11 cellular contexts compared by ENCODE assay signal in genomic region chr1:36115931-36116330, GRCh38. TPM values are rescaled to one million over a fixed set of nuclear protein-coding genes. Genes with fewer than 3 reads are reported as not detected.
A peak's percentile ranks its signal among the peaks of the same experiment; 100 is the strongest.
DNase-seq lines count a peak whose midpoint lies in the region; FAIRE-seq and TF ChIP-seq lines count a peak whose summit lies in the region.
"Had no signal": no experiment of that assay in that cellular context is flagged by ENCODE, and none has a peak within 500 bp of the region (broad histone marks: within the 10 kb centered on the region; RNA-seq: fewer than 3 reads in every experiment).

No MANE protein-coding gene starts in this region.

- H3K9me3 ChIP-seq in SK-N-SH = no peaks in the 10 kb centered on the region
- no peaks in the 10 kb centered on the region for H3K9me3 ChIP-seq in fibroblast of lung (ENCODE audit: control insufficient read depth, insufficient read depth, low read depth, low read length)
- H3K9me3 ChIP-seq in smooth muscle cell (replicated peaks; ENCODE audit: low read depth) = no peaks in the 10 kb centered on the region
- H3K9me3 ChIP-seq: prostate gland had no signal

- H3K27ac ChIP-seq in SK-N-SH (ENCODE audit: low read depth in 2 of 2, low read length in 1 of 2) (peak overlapping the region; percentile 54 to 59), fibroblast of lung (ENCODE audit: insufficient read depth, low read length) (peak overlapping the region; percentile 20), smooth muscle cell (ENCODE audit: low read depth) (peak overlapping the region; percentile 53)
- H3K27ac ChIP-seq: VCaP had no signal

- H3K9me2 ChIP-seq in SK-N-SH = no peaks in the 10 kb centered on the region

- peak overlapping the region; percentile 71; the same call in 1 of the 2 replicates for H2AFZ ChIP-seq in SK-N-SH (ENCODE audit: low read depth)
- H2AFZ ChIP-seq in fibroblast of lung (ENCODE audit: low read length) = no peak overlapping the region
- no peak overlapping the region for H2AFZ ChIP-seq in smooth muscle cell (ENCODE audit: low read depth)

- FAIRE-seq in frontal cortex (lab: Jason Lieb, UNC) = no peak

- H4K20me1 ChIP-seq in SK-N-SH (ENCODE audit: insufficient read depth) (no peaks in the 10 kb centered on the region), fibroblast of lung (ENCODE audit: control insufficient read depth, extremely low read depth, insufficient read depth, low read length) (no peaks in the 10 kb centered on the region), smooth muscle cell (ENCODE audit: low read depth) (no peaks in the 10 kb centered on the region)

- H3K79me2 ChIP-seq in SK-N-SH (ENCODE audit: insufficient read depth) = no peaks in the 10 kb centered on the region
- H3K79me2 ChIP-seq in fibroblast of lung (ENCODE audit: control insufficient read depth, insufficient read depth, low read length) = no peaks in the 10 kb centered on the region
- no peaks in the 10 kb centered on the region for H3K79me2 ChIP-seq in smooth muscle cell (ENCODE audit: low read depth)

- CTCF ChIA-PET in SK-N-SH (lab: Yijun Ruan, JAX) = interaction anchor here (1.1 to 32.6 kb wide), 7 partner anchors 15 to 72 kb away, joined by 3 to 700 read pairs (median 4); partner anchors contain the start of gene TRAPPC3

- 85% methylated on average over 5 of the region's 5 CpGs for WGBS in SK-N-SH (ENCODE audit: low lambda C conversion rate)
- WGBS in smooth muscle cell (ENCODE audit: low lambda C conversion rate) = 50% methylated on average over 5 of the region's 5 CpGs

- H3K36me3 ChIP-seq in SK-N-SH (replicated peaks in 1 of 2; ENCODE audit: control insufficient read depth in 1 of 2, insufficient read depth in 2 of 2, low read length in 1 of 2) (no peaks in the 10 kb centered on the region), fibroblast of lung (ENCODE audit: control insufficient read depth, insufficient read depth, low read length) (no peaks in the 10 kb centered on the region), smooth muscle cell (ENCODE audit: low read depth) (no peaks in the 10 kb centered on the region)
- H3K36me3 ChIP-seq: prostate gland had no signal

- no peaks in the 10 kb centered on the region for H3K27me3 ChIP-seq in SK-N-SH (ENCODE audit: insufficient read depth)
- H3K27me3 ChIP-seq in fibroblast of lung (ENCODE audit: control insufficient read depth, insufficient read depth, low read length) = no peaks in the 10 kb centered on the region
- H3K27me3 ChIP-seq in smooth muscle cell (ENCODE audit: low read depth) = no peaks in the 10 kb centered on the region

- H3K4me2 ChIP-seq in SK-N-SH (peak overlapping the region; percentile 69; the same call in 1 of the 2 replicates), fibroblast of lung (ENCODE audit: extremely low read depth, insufficient read depth, low read length) (peak overlapping the region; percentile 4), smooth muscle cell (peak overlapping the region; percentile 31)

- no peak for TF ChIP-seq RAD21 in SK-N-SH (IDR thresholded peaks at IDR 0.05; ENCODE audit: low read length)

- POLR2A ChIA-PET in SK-N-SH (lab: Yijun Ruan, JAX) = interaction anchor here (0.5 to 2.4 kb wide), 3 partner anchors 18 to 150 kb away, joined by 4 to 7 read pairs (median 4); no protein-coding TSS in a partner anchor

- H3K4me1 ChIP-seq in SK-N-SH (ENCODE audit: control insufficient read depth in 1 of 2, insufficient read depth in 2 of 2, low read depth in 1 of 2, low read length in 1 of 2) (peaks cover 10 to 28% of the 10 kb centered on the region in 2 experiments; a peak in 2 of 4 replicates), fibroblast of lung (ENCODE audit: control insufficient read depth, extremely low read depth, insufficient read depth, low read length) (peaks cover 8% of the 10 kb centered on the region), smooth muscle cell (ENCODE audit: low read depth) (peaks cover 21% of the 10 kb centered on the region)
- H3K4me1 ChIP-seq: prostate gland had no signal

- TF ChIP-seq CTCF in SK-N-SH (IDR thresholded peaks at IDR 0.05) (no peak), fibroblast of lung (conservative IDR thresholded peaks at IDR 0.05 in 1 of 2, IDR thresholded peaks at IDR 0.05 in 1 of 2; ENCODE audit: low read depth in 1 of 2, low read length in 2 of 2) (no peak), smooth muscle cell (IDR thresholded peaks at IDR 0.05; ENCODE audit: borderline replicate concordance, insufficient read depth, poor library complexity, severe bottlenecking) (no peak)

- H3K4me3 ChIP-seq in SK-N-SH (ENCODE audit: low read depth in 2 of 2, low read length in 1 of 2) = no peak overlapping the region
- H3K4me3 ChIP-seq in fibroblast of lung (replicated peaks in 1 of 4; ENCODE audit: control extremely low read depth in 1 of 4, insufficient read depth in 1 of 4, low read depth in 3 of 4, low read length in 4 of 4) = no peak overlapping the region
- no peak overlapping the region for H3K4me3 ChIP-seq in smooth muscle cell
- H3K4me3 ChIP-seq: prostate gland had no signal

- TF ChIP-seq EP300 in SK-N-SH (IDR thresholded peaks at IDR 0.05; ENCODE audit: borderline replicate concordance in 1 of 2, low read depth in 1 of 2, low read length in 1 of 2) = no peak

- H3F3A ChIP-seq in SK-N-SH (replicated peaks; ENCODE audit: insufficient read depth) (peaks cover 9% of the 10 kb centered on the region), smooth muscle cell (ENCODE audit: low read depth) (peaks cover 4% of the 10 kb centered on the region)

- DNase-seq in H4 (ENCODE audit: low spot score) (peak; percentile 34), SK-N-SH (peak; percentile 31), fibroblast of lung (ENCODE audit: low read depth in 2 of 2) (peak in 1 of 2 donors; percentile 58), smooth muscle cell (lab: John Stamatoyannopoulos, UW; ENCODE audit: unreplicated experiment) (no peak), NCI-H146 (lab: John Stamatoyannopoulos, UW) (no peak), frontal cortex (ENCODE audit: low spot score in 2 of 2) (no peak)
- DNase-seq in central memory CD4-positive, alpha-beta T cell = no peak
- DNase-seq: activated T-cell treated with anti-CD3 and anti-CD28 coated beads for 4 hours, endodermal cell had no signal

- H3K9ac ChIP-seq in SK-N-SH (peak overlapping the region; percentile 67; the same call in 1 of the 2 replicates), fibroblast of lung (ENCODE audit: insufficient read depth, low read length) (no peak overlapping the region), smooth muscle cell (ENCODE audit: low read depth) (no peak overlapping the region)

TF ChIP-seq in SK-N-SH, 30 proteins besides CTCF, POLR2A, EP300 and RAD21 (continues in another document):
- no peak for TF ChIP-seq NRF1 (IDR thresholded peaks at IDR 0.05; ENCODE audit: low read depth, low read length)

RNA-seq across cellular contexts. Expression of gene COL8A2, which starts 9.1 kb away (rescaled TPM):
- 0.08 and 0.88 TPM in 2 replicates for total RNA-seq in H4 (2014; rRNA removed; shearing (Covaris generic))
- polyA plus RNA-seq in SK-N-SH (2012; rRNA removed) = 2.6 and 3.1 TPM in 2 replicates
- 1.6 and 2.6 TPM in 2 replicates for polyA plus RNA-seq in SK-N-SH (2012; cell fraction: cytosol; rRNA removed)
- polyA plus RNA-seq in SK-N-SH (2012; cell fraction: nucleus; rRNA removed) = 2.3 and 2.6 TPM in 2 replicates
- total RNA-seq in fibroblast of lung = 18.5 and 31.0 TPM in 2 replicates
- polyA plus RNA-seq in fibroblast of lung = 2.9 and 5.2 TPM in 2 replicates
- polyA plus RNA-seq in fibroblast of lung (2012) = 3.1 and 5.8 TPM in 2 replicates
- polyA minus RNA-seq in fibroblast of lung (ENCODE audit: low replicate concordance) = 3.4 and 6.5 TPM in 2 replicates
- total RNA-seq in smooth muscle cell = 21.7 and 32.9 TPM in 2 replicates
- 35.9 and 59.0 TPM in 2 replicates for polyA plus RNA-seq in smooth muscle cell
- total RNA-seq in frontal cortex = 0.82 TPM

RNA-seq across cellular contexts. Expression of gene ADPRS, which starts 27.2 kb away (rescaled TPM):
- total RNA-seq in H4 (2014; rRNA removed; shearing (Covaris generic)) = 40.8 and 50.8 TPM in 2 replicates
- 54.2 and 62.3 TPM in 2 replicates for polyA plus RNA-seq in SK-N-SH (2012; rRNA removed)
- 34.6 and 47.4 TPM in 2 replicates for polyA plus RNA-seq in SK-N-SH (2012; cell fraction: cytosol; rRNA removed)
- polyA plus RNA-seq in SK-N-SH (2012; cell fraction: nucleus; rRNA removed) = 51.1 and 60.8 TPM in 2 replicates
- total RNA-seq in fibroblast of lung = 25.9 and 30.9 TPM in 2 replicates
- polyA plus RNA-seq in fibroblast of lung = 25.3 and 33.9 TPM in 2 replicates
- polyA plus RNA-seq in fibroblast of lung (2012) = 26.4 and 34.8 TPM in 2 replicates
- polyA minus RNA-seq in fibroblast of lung (ENCODE audit: low replicate concordance) = 31.6 and 33.3 TPM in 2 replicates
- 26.7 and 31.0 TPM in 2 replicates for total RNA-seq in smooth muscle cell
- polyA plus RNA-seq in smooth muscle cell = 38.8 and 44.1 TPM in 2 replicates
- 20.4 TPM for total RNA-seq in frontal cortex

RNA-seq across cellular contexts. Expression of gene TEKT2, which starts 32.0 kb away (rescaled TPM):
- not detected in 2 replicates for total RNA-seq in H4 (2014; rRNA removed; shearing (Covaris generic))
- 1.0 and 1.2 TPM in 2 replicates for polyA plus RNA-seq in SK-N-SH (2012; rRNA removed)
- polyA plus RNA-seq in SK-N-SH (2012; cell fraction: cytosol; rRNA removed) = 0.17 and 0.30 TPM in 2 replicates
- 4.1 and 4.4 TPM in 2 replicates for polyA plus RNA-seq in SK-N-SH (2012; cell fraction: nucleus; rRNA removed)
- 0.26 and 0.50 TPM in 2 replicates for total RNA-seq in fibroblast of lung
- 0.06 and 0.09 TPM in 2 replicates for polyA plus RNA-seq in fibroblast of lung
- 0.21 TPM in 1 of 2 replicates, not detected in the other for polyA plus RNA-seq in fibroblast of lung (2012)
- polyA minus RNA-seq in fibroblast of lung (ENCODE audit: low replicate concordance) = not detected in 2 replicates
- 0.27 TPM in 1 of 2 replicates, not detected in the other for total RNA-seq in smooth muscle cell
- 0.66 and 0.85 TPM in 2 replicates for polyA plus RNA-seq in smooth muscle cell
- total RNA-seq in frontal cortex = 10.6 TPM

RNA-seq across cellular contexts. Expression of gene TRAPPC3, which starts 33.4 kb away (rescaled TPM):
- total RNA-seq in H4 (2014; rRNA removed; shearing (Covaris generic)) = 105 and 110 TPM in 2 replicates
- polyA plus RNA-seq in SK-N-SH (2012; rRNA removed) (149 and 169 TPM in 2 replicates), fibroblast of lung (102 and 105 TPM in 2 replicates), smooth muscle cell (113 and 114 TPM in 2 replicates)
- 172 and 173 TPM in 2 replicates for polyA plus RNA-seq in SK-N-SH (2012; cell fraction: cytosol; rRNA removed)
- polyA plus RNA-seq in SK-N-SH (2012; cell fraction: nucleus; rRNA removed) = 83.1 and 92.3 TPM in 2 replicates
- total RNA-seq in fibroblast of lung (70.6 and 88.5 TPM in 2 replicates), smooth muscle cell (67.8 and 202 TPM in 2 replicates), frontal cortex (43.6 TPM)
- polyA plus RNA-seq in fibroblast of lung (2012) = 90.0 and 102 TPM in 2 replicates
- 12.7 and 13.7 TPM in 2 replicates for polyA minus RNA-seq in fibroblast of lung (ENCODE audit: low replicate concordance)

RNA-seq across cellular contexts. Expression of gene MAP7D1, which starts 40.0 kb away (rescaled TPM):
- total RNA-seq in H4 (2014; rRNA removed; shearing (Covaris generic)) = 59.1 and 79.3 TPM in 2 replicates
- 40.6 and 69.9 TPM in 2 replicates for polyA plus RNA-seq in SK-N-SH (2012; rRNA removed)
- 78.2 and 85.1 TPM in 2 replicates for polyA plus RNA-seq in SK-N-SH (2012; cell fraction: cytosol; rRNA removed)
- polyA plus RNA-seq in SK-N-SH (2012; cell fraction: nucleus; rRNA removed) = 137 and 148 TPM in 2 replicates
- 52.6 and 78.4 TPM in 2 replicates for total RNA-seq in fibroblast of lung
- polyA plus RNA-seq in fibroblast of lung = 70.6 and 91.2 TPM in 2 replicates
- 113 and 136 TPM in 2 replicates for polyA plus RNA-seq in fibroblast of lung (2012)
- polyA minus RNA-seq in fibroblast of lung (ENCODE audit: low replicate concordance) = 117 and 164 TPM in 2 replicates
- 102 and 109 TPM in 2 replicates for total RNA-seq in smooth muscle cell
- polyA plus RNA-seq in smooth muscle cell = 169 and 186 TPM in 2 replicates
- 70.1 TPM for total RNA-seq in frontal cortex

Comparison
In these comparisons a context has a peak if more than half of its experiments do, and no peak if none do; other contexts are left out.
1. DNase-seq: peak in H4 (single experiment) and SK-N-SH (single experiment); none in smooth muscle cell (single experiment), NCI-H146 (single experiment), central memory CD4-positive, alpha-beta T cell (single experiment) and frontal cortex (0 of 2).
2. H3K4me2 ChIP-seq: peak in every context shown above with its lines; median percentile 69 in SK-N-SH; 31 in smooth muscle cell; 4 in fibroblast of lung.
3. RNA of gene COL8A2, which starts 9.1 kb away (total RNA-seq): 18.5 to 31.0 TPM in fibroblast of lung and 21.7 to 32.9 TPM in smooth muscle cell; 0.82 TPM in frontal cortex (single experiment) and 0.08 to 0.88 TPM in H4; every median in the first group is over 10 times any median in the second.
4. Peak in every context shown above with its lines, with median percentiles within 50 percentile points of each other: H3K27ac ChIP-seq.